11 cellular contexts compared by ENCODE assay signal in the genomic region with DNA sequence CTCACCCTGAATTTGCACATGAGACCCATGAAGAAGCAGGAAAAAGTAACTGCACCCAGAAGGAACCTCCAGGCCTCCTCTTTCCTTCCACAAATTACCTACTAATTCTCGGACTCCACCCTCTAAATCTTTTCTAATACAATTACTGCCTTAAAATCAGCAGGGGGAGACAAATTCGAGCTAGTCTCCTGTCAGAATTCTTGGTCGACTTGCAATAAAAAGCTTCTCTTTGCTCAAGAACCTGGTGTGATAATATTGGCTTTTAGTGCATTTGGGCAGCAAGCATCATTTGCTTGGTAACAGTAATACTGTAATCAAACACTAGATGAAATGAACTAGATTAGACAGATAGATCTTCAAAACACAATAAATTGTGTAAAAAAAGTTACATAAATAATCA.
DNase-seq lines count a peak whose midpoint lies in the region; ATAC-seq and TF ChIP-seq lines count a peak whose summit lies in the region.
"Had no signal": no experiment of that assay in that cellular context is flagged by ENCODE, and none has a peak within 500 bp of the region (broad histone marks: within the 10 kb centered on the region; RNA-seq: fewer than 3 reads in every experiment).

No MANE protein-coding gene starts in this region.

- no peak overlapping the region for H3K23ac ChIP-seq in H9 (ENCODE audit: insufficient read length, low read depth, low read length)

- TF ChIP-seq CTCF in H9 (conservative IDR thresholded peaks at IDR 0.05) (peak; percentile 50; the same call in 2 of the 3 replicates), foreskin keratinocyte (conservative IDR thresholded peaks at IDR 0.05) (peak; percentile 34)

- no peak overlapping the region for H2BK12ac ChIP-seq in H9 (ENCODE audit: insufficient read length, low read depth, low read length)

- no peak overlapping the region for H2BK5ac ChIP-seq in H9 (ENCODE audit: insufficient read length, low read length)

- no peaks in the 10 kb centered on the region for H3K79me1 ChIP-seq in H9 (ENCODE audit: insufficient read depth, low read depth, low read length, poor library complexity, severe bottlenecking)

- no peak overlapping the region for H3T11ph ChIP-seq in H9 (ENCODE audit: low read length)

- H3K27ac ChIP-seq in H9 (ENCODE audit: insufficient read length, low read depth, low read length) (no peak overlapping the region), foreskin keratinocyte (no peak overlapping the region)

- no CpG with 5 or more reads among the region's 3 CpGs for WGBS in H9 (ENCODE audit: extremely low coverage, insufficient read length, low lambda C conversion rate)

- H3K4me1 ChIP-seq in H9 (ENCODE audit: insufficient read depth, low read length) (no peaks in the 10 kb centered on the region; the same call in 1 of the 2 replicates), foreskin keratinocyte (no peaks in the 10 kb centered on the region)

- no peak overlapping the region for H3K18ac ChIP-seq in H9 (ENCODE audit: insufficient read length, low read depth, low read length)

- no peaks in the 10 kb centered on the region for H3K23me2 ChIP-seq in H9 (ENCODE audit: insufficient read length, low read depth, low read length, poor library complexity, severe bottlenecking)

- H2AFZ ChIP-seq in H9 (ENCODE audit: low read length) = no peak overlapping the region

- no peaks in the 10 kb centered on the region for H3K9me3 ChIP-seq in H9 (ENCODE audit: control insufficient read depth, low read depth, low read length)

- H2BK120ac ChIP-seq in H9 (ENCODE audit: low read depth, low read length, poor library complexity, severe bottlenecking) = no peak overlapping the region

- no peak overlapping the region for H4K8ac ChIP-seq in H9 (replicated peaks; ENCODE audit: insufficient read length, low read depth, low read length)

- H4K91ac ChIP-seq in H9 (ENCODE audit: insufficient read length, low read depth, low read length) = no peak overlapping the region

- ATAC-seq in foreskin keratinocyte = no peak
- no peak for ATAC-seq in GM21786 (IDR thresholded peaks at IDR 0.05; ENCODE audit: unreplicated experiment)
- ATAC-seq in HG03469 (IDR thresholded peaks at IDR 0.05; ENCODE audit: unreplicated experiment) = no peak
- ATAC-seq: effector memory CD8-positive, alpha-beta T cell had no signal

- H3K4me2 ChIP-seq in H9 (ENCODE audit: insufficient read depth, insufficient read length, low read length) = no peak overlapping the region

- no peak overlapping the region for H2AK5ac ChIP-seq in H9 (ENCODE audit: insufficient read length, low read length)

- H2BK15ac ChIP-seq in H9 (ENCODE audit: low read depth, low read length) = no peak overlapping the region

- H3K27me3 ChIP-seq in H9 (ENCODE audit: insufficient read depth, low read length) (no peaks in the 10 kb centered on the region), foreskin keratinocyte (no peaks in the 10 kb centered on the region)

- peaks cover 14 to 15% of the 10 kb centered on the region in 2 experiments for H3K4me1 Mint-ChIP-seq in H9

- no peak overlapping the region for H2BK20ac ChIP-seq in H9 (ENCODE audit: low read depth, low read length, poor library complexity, severe bottlenecking)

- H3K56ac ChIP-seq in H9 (ENCODE audit: insufficient read length, low read depth, low read length) = no peak overlapping the region

- no peak overlapping the region for H3K27ac Mint-ChIP-seq in H9
- H3K27ac Mint-ChIP-seq: effector memory CD8-positive, alpha-beta T cell; immature natural killer cell had no signal

- no peak overlapping the region for H3K4me3 Mint-ChIP-seq in H9
- H3K4me3 Mint-ChIP-seq: effector memory CD8-positive, alpha-beta T cell; immature natural killer cell had no signal

- H3K14ac ChIP-seq in H9 (ENCODE audit: insufficient read depth, low read length) = no peak overlapping the region

- H3K36me3 Mint-ChIP-seq in H9 (ENCODE audit: insufficient read depth in 1 of 3, low read depth in 3 of 3) = no peaks in the 10 kb centered on the region
- H3K36me3 Mint-ChIP-seq: immature natural killer cell had no signal

- H3K9ac ChIP-seq in H9 (ENCODE audit: extremely low read depth, insufficient read length, low read length) = no peak overlapping the region

- H3K9me3 Mint-ChIP-seq in H9 = no peaks in the 10 kb centered on the region
- H3K9me3 Mint-ChIP-seq: effector memory CD8-positive, alpha-beta T cell; immature natural killer cell had no signal

- no peaks in the 10 kb centered on the region for H3K27me3 Mint-ChIP-seq in H9 (ENCODE audit: low read depth)
- H3K27me3 Mint-ChIP-seq: effector memory CD8-positive, alpha-beta T cell had no signal

- no peak overlapping the region for H4K5ac ChIP-seq in H9 (ENCODE audit: insufficient read length, low read depth, low read length)

- DNase-seq in COR-L47 (lab: John Stamatoyannopoulos, UW) (peak; percentile 10), H9 (no peak), RKO (ENCODE audit: low spot score) (peak; percentile 56), foreskin keratinocyte (no peak), dedifferentiated amniotic fluid mesenchymal stem cell (ENCODE audit: extremely low spot score) (no peak)
- no peak for DNase-seq in activated CD4-positive, CD25-positive, alpha-beta regulatory T cell treated with anti-CD3 and anti-CD28 coated beads, Interleukin-2, amount 50 U/mL, for 72 hours
- DNase-seq: effector memory CD8-positive, alpha-beta T cell; immature natural killer cell; NCI-H510A had no signal

- no peak overlapping the region for H3K4ac ChIP-seq in H9 (ENCODE audit: low read depth, low read length)

- H4K20me1 ChIP-seq in H9 (ENCODE audit: control insufficient read depth, insufficient read depth, insufficient read length) = no peaks in the 10 kb centered on the region

- no peaks in the 10 kb centered on the region for H3K79me2 ChIP-seq in H9 (ENCODE audit: insufficient read depth, low read length)

Comparison
In these comparisons a context has a peak if more than half of its experiments do, and no peak if none do; other contexts are left out.
1. DNase-seq: peak in COR-L47 (single experiment) and RKO (single experiment); none in H9 (single experiment), foreskin keratinocyte (0 of 2), activated CD4-positive, CD25-positive, alpha-beta regulatory T cell treated with anti-CD3 and anti-CD28 coated beads, Interleukin-2, amount 50 U/mL, for 72 hours (single experiment) and dedifferentiated amniotic fluid mesenchymal stem cell (single experiment).